In the genomic region with DNA sequence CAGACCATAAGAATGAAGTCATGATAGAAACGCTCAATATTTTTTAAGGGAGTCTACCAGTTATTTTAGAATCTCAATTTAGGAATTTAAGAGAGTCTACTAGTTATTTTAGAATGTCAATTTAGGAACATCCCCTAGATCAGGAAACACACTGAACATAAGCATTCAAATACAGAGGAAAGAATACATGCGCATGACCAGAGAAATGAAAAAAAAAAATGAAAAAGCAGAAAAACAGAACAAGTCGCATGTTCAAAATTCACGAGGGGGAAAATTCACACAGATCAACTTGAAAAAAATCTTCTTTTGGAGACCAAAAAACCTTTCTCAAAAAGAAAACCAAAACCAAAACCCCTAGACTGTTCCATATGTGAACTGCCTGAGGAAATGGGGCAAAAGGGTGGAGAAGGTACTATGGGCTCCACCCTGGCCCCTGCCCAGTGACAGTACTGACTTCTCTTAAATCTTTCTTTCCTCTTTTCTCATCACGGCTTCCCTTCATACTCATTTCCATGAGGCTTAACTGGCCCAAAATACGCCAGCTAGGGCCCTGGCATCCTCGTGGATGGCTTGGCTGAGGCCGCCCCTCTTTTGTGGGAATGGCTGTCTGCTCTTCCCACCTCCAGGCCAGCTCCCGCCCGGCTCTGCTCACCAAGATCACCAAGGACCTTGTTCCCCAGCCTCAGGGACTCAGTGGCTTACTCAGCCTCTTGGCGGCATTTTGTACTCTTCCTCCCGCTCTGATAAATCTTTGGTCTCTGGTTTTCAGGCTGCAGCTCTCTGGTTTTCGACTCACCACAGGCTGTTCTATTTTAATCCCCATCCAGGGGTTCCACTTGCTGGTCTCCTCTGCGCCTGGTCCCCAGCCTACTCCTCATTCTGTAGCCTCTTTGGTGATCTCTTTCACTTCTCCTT, we compare ENCODE assay signal across 8 cellular contexts.
DNase-seq lines count a peak whose midpoint lies in the region; ATAC-seq lines count a peak whose summit lies in the region.

No MANE protein-coding gene starts in this region.

- H4K20me1 ChIP-seq in BLaER1 = peaks cover 100% of the 10 kb centered on the region

- H3K36me3 ChIP-seq in BLaER1 = peaks cover 18% of the 10 kb centered on the region
- no peaks in the 10 kb centered on the region for H3K36me3 ChIP-seq in mucosa of stomach (ENCODE audit: control insufficient read depth, insufficient read depth, low read length)

- peak overlapping the region; percentile 99 for H3K27ac Mint-ChIP-seq in activated naive CD4-positive, alpha-beta T cell treated with anti-CD3 and anti-CD28 coated beads, Interleukin-2, amount 50 U/mL, for 24 hours

- H3K4me3 Mint-ChIP-seq in activated naive CD4-positive, alpha-beta T cell treated with anti-CD3 and anti-CD28 coated beads, Interleukin-2, amount 50 U/mL, for 24 hours = peak overlapping the region; percentile 92

- peaks cover 8% of the 10 kb centered on the region for H3K36me3 Mint-ChIP-seq in activated naive CD4-positive, alpha-beta T cell treated with anti-CD3 and anti-CD28 coated beads, Interleukin-2, amount 50 U/mL, for 24 hours

- peaks cover 48% of the 10 kb centered on the region for H3K4me1 ChIP-seq in BLaER1
- no peaks in the 10 kb centered on the region for H3K4me1 ChIP-seq in mucosa of stomach (ENCODE audit: control insufficient read depth, insufficient read depth, low read length)

- H3K4me2 ChIP-seq in BLaER1 = peak overlapping the region; percentile 87

- no peaks in the 10 kb centered on the region for H3K9me3 Mint-ChIP-seq in activated naive CD4-positive, alpha-beta T cell treated with anti-CD3 and anti-CD28 coated beads, Interleukin-2, amount 50 U/mL, for 24 hours

- H3K4me3 ChIP-seq in BLaER1 = no peak overlapping the region
- no peak overlapping the region for H3K4me3 ChIP-seq in mucosa of stomach (ENCODE audit: low read length)

- peak; percentile 50 for ATAC-seq in GM19372 (IDR thresholded peaks at IDR 0.05; ENCODE audit: low read depth, unreplicated experiment)
- ATAC-seq in HG03378 (IDR thresholded peaks at IDR 0.05; ENCODE audit: unreplicated experiment) = peak; percentile 31

- H3K9me3 ChIP-seq in BLaER1 (no peaks in the 10 kb centered on the region), mucosa of stomach (ENCODE audit: control insufficient read depth, low read length) (no peaks in the 10 kb centered on the region)

- peak overlapping the region; percentile 49 for H3K9ac ChIP-seq in BLaER1
- H3K9ac ChIP-seq in mucosa of stomach (ENCODE audit: low read length) = peak overlapping the region; percentile 12

- DNase-seq in NK-92 treated with Interleukin-12 subunit alpha and Interleukin-12 subunit beta, amount 100 ng/mL, for 24 hours (lab: John Stamatoyannopoulos, UW) = no peak
- no peak for DNase-seq in NCI-H2227 (lab: John Stamatoyannopoulos, UW; ENCODE audit: unreplicated experiment)
- no peak for DNase-seq in stimulated activated naive CD4-positive, alpha-beta T cell treated with Interleukin-2 at 50 U/mL for 16 hours (lab: John Stamatoyannopoulos, UW)

- H3K27ac ChIP-seq in BLaER1 = no peak overlapping the region

- H3K27me3 ChIP-seq in BLaER1 = peaks cover 4% of the 10 kb centered on the region; the same call in 1 of the 2 replicates
- H3K27me3 ChIP-seq in mucosa of stomach (ENCODE audit: control insufficient read depth, insufficient read depth, low read length) = no peaks in the 10 kb centered on the region

- H3K4me1 Mint-ChIP-seq in activated naive CD4-positive, alpha-beta T cell treated with anti-CD3 and anti-CD28 coated beads, Interleukin-2, amount 50 U/mL, for 24 hours = peaks cover 70% of the 10 kb centered on the region

- no peaks in the 10 kb centered on the region for H3K27me3 Mint-ChIP-seq in activated naive CD4-positive, alpha-beta T cell treated with anti-CD3 and anti-CD28 coated beads, Interleukin-2, amount 50 U/mL, for 24 hours
